In genomic region chrX:148448686-148449085, GRCh38 we compare ENCODE assay signal across 15 cellular contexts.
"Had no signal": no experiment of that assay in that cellular context is flagged by ENCODE, and none has a peak within 500 bp of the region (broad histone marks: within the 10 kb centered on the region; RNA-seq: fewer than 3 reads in every experiment).

No MANE protein-coding gene starts in this region.

- H3K27ac Mint-ChIP-seq: activated CD4-positive, alpha-beta memory T cell treated with anti-CD3 and anti-CD28 coated beads for 36 hours; activated naive CD8-positive, alpha-beta T cell treated with anti-CD3 and anti-CD28 coated beads, Interleukin-2, amount 50 U/mL, for 24 hours; activated T-cell treated with anti-CD3 and anti-CD28 coated beads, Interleukin-2, amount 50 U/mL, for 72 hours; mesothelial cell of epicardium; neural progenitor cell had no signal

- ATAC-seq: activated naive CD8-positive, alpha-beta T cell treated with anti-CD3 and anti-CD28 coated beads, Interleukin-2, amount 50 U/mL, for 24 hours; activated T-cell treated with anti-CD3 and anti-CD28 coated beads, Interleukin-2, amount 50 U/mL, for 72 hours; gastroesophageal sphincter; pancreas had no signal

- H3K27ac ChIP-seq: colonic mucosa, epithelial cell of prostate, gastroesophageal sphincter, neural progenitor cell, pancreas, stomach had no signal

- H3K4me1 Mint-ChIP-seq: activated naive CD8-positive, alpha-beta T cell treated with anti-CD3 and anti-CD28 coated beads, Interleukin-2, amount 50 U/mL, for 24 hours; mesothelial cell of epicardium; neural progenitor cell had no signal

- FAIRE-seq: keratinocyte, pancreas had no signal

- DNase-seq: activated CD4-positive, alpha-beta memory T cell treated with anti-CD3 and anti-CD28 coated beads for 36 hours; activated naive CD8-positive, alpha-beta T cell treated with anti-CD3 and anti-CD28 coated beads, Interleukin-2, amount 50 U/mL, for 24 hours; activated T-cell treated with anti-CD3 and anti-CD28 coated beads, Interleukin-2, amount 50 U/mL, for 72 hours; colonic mucosa; effector CD8-positive, alpha-beta T cell; pancreas; retina; stimulated activated CD4-positive, alpha-beta T cell treated with anti-CD3 and anti-CD28 coated beads, Interleukin-4, amount 100 ng/mL, for 24 hours; stomach; T-helper 9 cell had no signal

- H3K27me3 ChIP-seq: colonic mucosa, gastroesophageal sphincter, neural progenitor cell, stomach had no signal

- H3K9me3 Mint-ChIP-seq: activated CD4-positive, alpha-beta memory T cell treated with anti-CD3 and anti-CD28 coated beads for 36 hours; activated naive CD8-positive, alpha-beta T cell treated with anti-CD3 and anti-CD28 coated beads, Interleukin-2, amount 50 U/mL, for 24 hours; activated T-cell treated with anti-CD3 and anti-CD28 coated beads, Interleukin-2, amount 50 U/mL, for 72 hours had no signal

- H3K4me1 ChIP-seq: colonic mucosa, gastroesophageal sphincter, neural progenitor cell, pancreas, stomach had no signal

- H3K4me3 ChIP-seq: colonic mucosa, gastroesophageal sphincter, neural progenitor cell, pancreas, stomach had no signal

- H3K36me3 ChIP-seq: colonic mucosa, gastroesophageal sphincter, neural progenitor cell, pancreas, stomach had no signal

- H3K36me3 Mint-ChIP-seq: activated CD4-positive, alpha-beta memory T cell treated with anti-CD3 and anti-CD28 coated beads for 36 hours; mesothelial cell of epicardium; neural progenitor cell had no signal

- H3K9me3 ChIP-seq: colonic mucosa, gastroesophageal sphincter, pancreas, stomach had no signal

- H3K9ac ChIP-seq: neural progenitor cell had no signal

- H3K27me3 Mint-ChIP-seq: activated CD4-positive, alpha-beta memory T cell treated with anti-CD3 and anti-CD28 coated beads for 36 hours; activated naive CD8-positive, alpha-beta T cell treated with anti-CD3 and anti-CD28 coated beads, Interleukin-2, amount 50 U/mL, for 24 hours had no signal

- H3K4me3 Mint-ChIP-seq: activated CD4-positive, alpha-beta memory T cell treated with anti-CD3 and anti-CD28 coated beads for 36 hours; activated naive CD8-positive, alpha-beta T cell treated with anti-CD3 and anti-CD28 coated beads, Interleukin-2, amount 50 U/mL, for 24 hours; activated T-cell treated with anti-CD3 and anti-CD28 coated beads, Interleukin-2, amount 50 U/mL, for 72 hours; mesothelial cell of epicardium; neural progenitor cell had no signal
